8 cellular contexts compared by ENCODE assay signal in genomic region chr12:74538491-74539258, GRCh38. TPM values are rescaled to one million over a fixed set of nuclear protein-coding genes. Genes with fewer than 3 reads are reported as not detected.
A peak's percentile ranks its signal among the peaks of the same experiment; 100 is the strongest.
DNase-seq lines count a peak whose midpoint lies in the region; FAIRE-seq and TF ChIP-seq lines count a peak whose summit lies in the region.

No MANE protein-coding gene starts in this region.

- H3K4me1 ChIP-seq in esophagus muscularis mucosa: peaks cover 33 to 48% (median 45%) of the 10 kb centered on the region in 4 donors
- peaks cover 23% of the 10 kb centered on the region for H3K4me1 ChIP-seq in neural progenitor cell

- H4K20me1 ChIP-seq in neural progenitor cell (ENCODE audit: low read depth): peaks cover 45% of the 10 kb centered on the region

- H3K9me3 ChIP-seq in esophagus muscularis mucosa (no peaks in the 10 kb centered on the region), neural progenitor cell (ENCODE audit: low read depth) (no peaks in the 10 kb centered on the region)

- no peak for FAIRE-seq in GM12892 (lab: Jason Lieb, UNC)

- TF ChIP-seq CTCF in esophagus muscularis mucosa (IDR thresholded peaks at IDR 0.05): no peak
- no peak for TF ChIP-seq CTCF in neural progenitor cell (IDR thresholded peaks at IDR 0.05)

- H3K27me3 Mint-ChIP-seq in neural progenitor cell (ENCODE audit: insufficient read depth, low read depth): peaks cover 5% of the 10 kb centered on the region

- TF ChIP-seq POLR2A in esophagus muscularis mucosa (IDR thresholded peaks at IDR 0.05; ENCODE audit: low read depth): no peak
- TF ChIP-seq POLR2A in GM12892 (IDR thresholded peaks at IDR 0.05; ENCODE audit: low read depth, low read length): no peak

- H3K36me3 Mint-ChIP-seq in neural progenitor cell: peaks cover 50% of the 10 kb centered on the region

- H3K27ac ChIP-seq in esophagus muscularis mucosa (replicated peaks in 1 of 4) (peak overlapping the region; percentile 90 to 97 (median 92)), neural progenitor cell (peak overlapping the region; percentile 97)

- H3F3A ChIP-seq in neural progenitor cell (ENCODE audit: low read depth): peaks cover 11% of the 10 kb centered on the region

- peaks cover 15% of the 10 kb centered on the region for H3K9me3 Mint-ChIP-seq in neural progenitor cell

- H3K27me3 ChIP-seq in esophagus muscularis mucosa (no peaks in the 10 kb centered on the region), neural progenitor cell (no peaks in the 10 kb centered on the region)

- H3K4me1 Mint-ChIP-seq in neural progenitor cell: peaks cover 39% of the 10 kb centered on the region

- peaks cover 58% of the 10 kb centered on the region for H3K79me2 ChIP-seq in neural progenitor cell (ENCODE audit: low read depth)

- TF ChIP-seq EP300 in esophagus muscularis mucosa (IDR thresholded peaks at IDR 0.05): no peak

- H3K4me3 ChIP-seq in esophagus muscularis mucosa (peak overlapping the region; percentile 57 to 86 (median 81)), neural progenitor cell (peak overlapping the region; percentile 79)

- H3K9ac ChIP-seq in neural progenitor cell: peak overlapping the region; percentile 99

- peak overlapping the region; percentile 98 for H3K4me3 Mint-ChIP-seq in neural progenitor cell

- peak overlapping the region; percentile 88 for H3K4me2 ChIP-seq in neural progenitor cell

- no peak overlapping the region for H2AFZ ChIP-seq in neural progenitor cell (replicated peaks)

- peak overlapping the region; percentile 100 for H3K27ac Mint-ChIP-seq in neural progenitor cell

- H3K36me3 ChIP-seq in esophagus muscularis mucosa: peaks cover 0 to 25% (median 0%) of the 10 kb centered on the region in 4 donors
- H3K36me3 ChIP-seq in neural progenitor cell: peaks cover 5% of the 10 kb centered on the region

- 35% methylated on average over 4 of the region's 7 CpGs for WGBS in esophagus muscularis mucosa

- DNase-seq in activated T-cell treated with anti-CD3 and anti-CD28 coated beads for 1 hour (ENCODE audit: low read depth) (peak; percentile 14), activated T-cell treated with anti-CD3 and anti-CD28 coated beads for 4 hours (no peak), HK-2 (ENCODE audit: unreplicated experiment) (peak; percentile 16), esophagus muscularis mucosa (ENCODE audit: extremely low spot score) (no peak), neural progenitor cell (ENCODE audit: low spot score) (no peak), GM12892 (ENCODE audit: insufficient read length) (no peak), NCI-H510A treated with DMSO at 0.1 percent for 48 hours (lab: John Stamatoyannopoulos, UW) (no peak)
- DNase-seq in activated CD4-positive, alpha-beta T cell treated with anti-CD3 and anti-CD28 coated beads, Interleukin-2, amount 50 U/mL, for 1 hour: peak; percentile 42

- intact Hi-C loops in esophagus muscularis mucosa (cut with DNase I): no loop called here

RNA-seq across cellular contexts. Expression of gene ATXN7L3B, which starts 1.0 kb away (rescaled TPM):
- total RNA-seq in esophagus muscularis mucosa: 10 to 100 TPM; 16.2 to 25.7 (median 20.4) TPM
- 47.0 and 50.9 TPM in 2 replicates for total RNA-seq in neural progenitor cell (ENCODE audit: low replicate concordance)
- polyA plus RNA-seq in GM12892 (2012; ENCODE audit: missing spikeins): 14.2 TPM

Comparison
In these comparisons a context has a peak if more than half of its experiments do, and no peak if none do; other contexts are left out.
1. DNase-seq: peak in activated T-cell treated with anti-CD3 and anti-CD28 coated beads for 1 hour (single experiment), HK-2 (single experiment) and activated CD4-positive, alpha-beta T cell treated with anti-CD3 and anti-CD28 coated beads, Interleukin-2, amount 50 U/mL, for 1 hour (single experiment); none in activated T-cell treated with anti-CD3 and anti-CD28 coated beads for 4 hours (single experiment), esophagus muscularis mucosa (single experiment), neural progenitor cell (single experiment), GM12892 (single experiment) and NCI-H510A treated with DMSO at 0.1 percent for 48 hours (single experiment).